ENCODE assay signal across 14 cellular contexts in genomic region chr17:50946223-50946890, GRCh38.
DNase-seq lines count a peak whose midpoint lies in the region; ATAC-seq, FAIRE-seq and TF ChIP-seq lines count a peak whose summit lies in the region.
"Had no signal": no experiment of that assay in that cellular context is flagged by ENCODE, and none has a peak within 500 bp of the region (broad histone marks: within the 10 kb centered on the region; RNA-seq: fewer than 3 reads in every experiment).

No MANE protein-coding gene starts in this region.

- no peak for TF ChIP-seq CTCF in D721Med (IDR thresholded peaks at IDR 0.05; ENCODE audit: insufficient read depth, missing control alignments)
- TF ChIP-seq CTCF in GM10266 (IDR thresholded peaks at IDR 0.05; ENCODE audit: control insufficient read depth, insufficient read depth, low read depth, missing control alignments) = no peak

- WGBS in trophoblast cell (ENCODE audit: extremely low coverage, insufficient coverage, insufficient read length) = no CpG with 5 or more reads among the region's 12 CpGs

- no peak overlapping the region for H3K4me2 ChIP-seq in trophoblast cell (ENCODE audit: low read length)

- H3K27ac Mint-ChIP-seq in T-helper 1 cell treated with Interleukin-12 subunit alpha and Interleukin-12 subunit beta and Interleukin-4 antibody, amounts not matched to agents 30 μg/mL and 1 μg/mL, for 36 hours = peak overlapping the region; percentile 10
- peak overlapping the region; percentile 3 to 96 for H3K27ac Mint-ChIP-seq in effector memory CD8-positive, alpha-beta T cell

- H2AK5ac ChIP-seq in trophoblast cell (ENCODE audit: low read length) = peak overlapping the region; percentile 23

- H4K8ac ChIP-seq in trophoblast cell (ENCODE audit: low read depth, low read length) = no peak overlapping the region

- H2BK12ac ChIP-seq in trophoblast cell (ENCODE audit: low read length) = no peak overlapping the region

- H2BK120ac ChIP-seq in trophoblast cell (ENCODE audit: insufficient read depth, low read length, poor library complexity) = no peak overlapping the region

- no peak overlapping the region for H3K4me3 Mint-ChIP-seq in T-helper 1 cell treated with Interleukin-12 subunit alpha and Interleukin-12 subunit beta and Interleukin-4 antibody, amounts not matched to agents 30 μg/mL and 1 μg/mL, for 36 hours
- H3K4me3 Mint-ChIP-seq in effector memory CD8-positive, alpha-beta T cell = no peak overlapping the region
- H3K4me3 Mint-ChIP-seq: nephron had no signal

- H3K9ac ChIP-seq in trophoblast cell (ENCODE audit: low read length) = no peak overlapping the region

- peaks cover 26% of the 10 kb centered on the region for H3K4me1 Mint-ChIP-seq in T-helper 1 cell treated with Interleukin-12 subunit alpha and Interleukin-12 subunit beta and Interleukin-4 antibody, amounts not matched to agents 30 μg/mL and 1 μg/mL, for 36 hours (ENCODE audit: low read depth)
- H3K4me1 Mint-ChIP-seq in effector memory CD8-positive, alpha-beta T cell (ENCODE audit: low read depth in 2 of 2) = peaks cover 25 to 46% of the 10 kb centered on the region in 2 donors

- no peak overlapping the region for H3K4me3 ChIP-seq in trophoblast cell (ENCODE audit: low read depth, low read length)

- no peak overlapping the region for H3K27ac ChIP-seq in trophoblast cell (ENCODE audit: low read depth, low read length)

- no peak overlapping the region for H2BK5ac ChIP-seq in trophoblast cell (ENCODE audit: low read depth, low read length, poor library complexity)

- H3K4me1 ChIP-seq in trophoblast cell (ENCODE audit: control insufficient read depth in 1 of 2, insufficient read depth in 2 of 2, low read length in 2 of 2) = peaks cover 15 to 18% of the 10 kb centered on the region in 2 experiments

- DNase-seq in T-helper 1 cell (no peak), D721Med (ENCODE audit: insufficient read length, low spot score) (peak; percentile 11), trophoblast cell (no peak), DMS53 (lab: John Stamatoyannopoulos, UW) (no peak), GM10266 (ENCODE audit: extremely low spot score) (no peak), DMS153 (lab: John Stamatoyannopoulos, UW) (no peak)
- no peak for DNase-seq in effector memory CD8-positive, alpha-beta T cell
- DNase-seq: 8988T; DMS 273 treated with DMSO at 0.1 percent for 48 hours; glutamatergic neuron; NCI-H2029 treated with DMSO at 0.1 percent for 48 hours; NK-92 treated with Interleukin-12 subunit alpha and Interleukin-12 subunit beta, amount 100 ng/mL, for 24 hours had no signal

- no peaks in the 10 kb centered on the region for H3K36me3 ChIP-seq in trophoblast cell (ENCODE audit: control insufficient read depth in 1 of 2, insufficient read depth in 2 of 2, low read length in 2 of 2)

- peaks cover 2% of the 10 kb centered on the region for H3K9me3 ChIP-seq in trophoblast cell (ENCODE audit: insufficient read depth, low read depth, low read length)

- H3K14ac ChIP-seq in trophoblast cell (ENCODE audit: low read length) = no peak overlapping the region

- H3K9me3 Mint-ChIP-seq in T-helper 1 cell treated with Interleukin-12 subunit alpha and Interleukin-12 subunit beta and Interleukin-4 antibody, amounts not matched to agents 30 μg/mL and 1 μg/mL, for 36 hours = no peaks in the 10 kb centered on the region
- no peaks in the 10 kb centered on the region for H3K9me3 Mint-ChIP-seq in effector memory CD8-positive, alpha-beta T cell
- H3K9me3 Mint-ChIP-seq: nephron had no signal

- no peak for ATAC-seq in effector memory CD8-positive, alpha-beta T cell (replicated peaks)

- H3K79me2 ChIP-seq in trophoblast cell (ENCODE audit: control insufficient read depth, insufficient read depth, low read length, poor library complexity) = no peaks in the 10 kb centered on the region

- no peak overlapping the region for H4K91ac ChIP-seq in trophoblast cell (ENCODE audit: low read depth, low read length)

- H3K18ac ChIP-seq in trophoblast cell (ENCODE audit: low read length) = no peak overlapping the region

- no peaks in the 10 kb centered on the region for H3K36me3 Mint-ChIP-seq in T-helper 1 cell treated with Interleukin-12 subunit alpha and Interleukin-12 subunit beta and Interleukin-4 antibody, amounts not matched to agents 30 μg/mL and 1 μg/mL, for 36 hours (ENCODE audit: low read depth)
- H3K36me3 Mint-ChIP-seq in effector memory CD8-positive, alpha-beta T cell (ENCODE audit: insufficient read depth) = no peaks in the 10 kb centered on the region

- FAIRE-seq in D721Med (lab: Jason Lieb, UNC) = no peak

- H4K12ac ChIP-seq in trophoblast cell (ENCODE audit: low read depth, low read length) = no peak overlapping the region

- no peaks in the 10 kb centered on the region for H3K27me3 Mint-ChIP-seq in T-helper 1 cell treated with Interleukin-12 subunit alpha and Interleukin-12 subunit beta and Interleukin-4 antibody, amounts not matched to agents 30 μg/mL and 1 μg/mL, for 36 hours (ENCODE audit: low read depth)
- no peaks in the 10 kb centered on the region for H3K27me3 Mint-ChIP-seq in effector memory CD8-positive, alpha-beta T cell

- H3K4ac ChIP-seq in trophoblast cell (ENCODE audit: low read depth, low read length) = no peak overlapping the region

- H2AFZ ChIP-seq in trophoblast cell (ENCODE audit: insufficient read depth, low read length, poor library complexity) = no peak overlapping the region

- peaks cover 17% of the 10 kb centered on the region for H3K79me1 ChIP-seq in trophoblast cell (ENCODE audit: low read length)

- H3K23ac ChIP-seq in trophoblast cell (ENCODE audit: low read length) = no peak overlapping the region

- H3K27me3 ChIP-seq in trophoblast cell (ENCODE audit: insufficient read depth, low read length) = no peaks in the 10 kb centered on the region
